12 cellular contexts compared by ENCODE assay signal in the genomic region with DNA sequence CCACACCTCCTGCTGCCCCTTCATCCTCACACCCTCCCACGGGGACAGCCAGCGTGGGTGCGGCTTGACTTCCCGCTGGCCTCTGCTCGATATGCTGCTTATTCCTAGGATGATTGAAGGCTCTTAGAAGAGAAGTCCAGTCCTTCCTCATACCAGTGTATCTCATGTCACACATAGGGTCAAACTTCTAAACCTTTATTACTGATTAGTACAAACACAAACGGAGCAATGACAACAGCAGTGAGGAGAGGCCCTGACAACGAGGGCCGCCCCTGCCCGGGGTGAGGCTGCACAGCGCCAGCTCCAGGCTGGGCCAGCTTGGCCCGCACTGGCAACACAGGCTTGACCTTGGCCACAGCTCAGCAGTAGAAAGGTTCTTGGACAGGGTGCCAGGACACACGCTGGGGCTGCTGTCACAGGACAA. TPM values are rescaled to one million over a fixed set of nuclear protein-coding genes. Genes with fewer than 3 reads are reported as not detected.
DNase-seq lines count a peak whose midpoint lies in the region; ATAC-seq, FAIRE-seq and TF ChIP-seq lines count a peak whose summit lies in the region.
"Had no signal": no experiment of that assay in that cellular context is flagged by ENCODE, and none has a peak within 500 bp of the region (broad histone marks: within the 10 kb centered on the region; RNA-seq: fewer than 3 reads in every experiment).

No MANE protein-coding gene starts in this region.

- peaks cover 50% of the 10 kb centered on the region for H3K4me1 ChIP-seq in CD4-positive, CD25-positive, alpha-beta regulatory T cell (ENCODE audit: control insufficient read depth, insufficient read depth, low read length, poor library complexity, severe bottlenecking)
- H3K4me1 ChIP-seq in BE2C = no peaks in the 10 kb centered on the region; the same call in 1 of the 2 replicates

- CTCF ChIA-PET in T-cell (lab: Charles Lee) = interaction anchor here (0.5 to 1.4 kb wide), 4 partner anchors 9 to 112 kb away, joined by 3 to 6 read pairs (median 4); no protein-coding TSS in a partner anchor

- H3K27ac Mint-ChIP-seq in CD4-positive, CD25-positive, alpha-beta regulatory T cell = peak overlapping the region in 2 of 3 donors; percentile 98 to 100
- H3K27ac Mint-ChIP-seq in T-cell = peak overlapping the region; percentile 97 to 98

- no peak for DNase-seq in CD4-positive, CD25-positive, alpha-beta regulatory T cell
- DNase-seq in T-cell = no peak
- peak; percentile 39 to 43 for DNase-seq in frontal cortex (ENCODE audit: low spot score in 2 of 2)
- peak in 29 of 56 donors; percentile 6 to 66 (median 28) for DNase-seq in nucleus accumbens (lab: John Stamatoyannopoulos, UW)
- DNase-seq in BE2C = no peak
- DNase-seq in retina = no peak
- DNase-seq: activated effector memory CD4-positive, alpha-beta T cell treated with Interleukin-2 at 50 U/mL for 16 hours; uterus had no signal

- H3K4me3 Mint-ChIP-seq in CD4-positive, CD25-positive, alpha-beta regulatory T cell = peak overlapping the region; percentile 86 to 92 (median 90)
- peak overlapping the region in 2 of 3 donors; percentile 86 to 93 for H3K4me3 Mint-ChIP-seq in T-cell

- no peaks in the 10 kb centered on the region for H3K27me3 Mint-ChIP-seq in CD4-positive, CD25-positive, alpha-beta regulatory T cell
- no peaks in the 10 kb centered on the region for H3K27me3 Mint-ChIP-seq in T-cell

- no peak for ATAC-seq in CD4-positive, CD25-positive, alpha-beta regulatory T cell (ENCODE audit: low read depth in 2 of 2)
- ATAC-seq in T-cell (replicated peaks in 1 of 4) (no peak), GM19324 (IDR thresholded peaks at IDR 0.05; ENCODE audit: low FRiP score, unreplicated experiment) (no peak), GM21529 (IDR thresholded peaks at IDR 0.05; ENCODE audit: unreplicated experiment) (no peak)

- POLR2A ChIA-PET in T-cell (lab: Charles Lee) = interaction anchor here in 1 of 2 donors (1.3 kb wide), 1 partner anchor 310 kb away, joined by 3 read pairs; no protein-coding TSS in a partner anchor

- H3K4me3 ChIP-seq in CD4-positive, CD25-positive, alpha-beta regulatory T cell (ENCODE audit: low read depth, low read length) = peak overlapping the region; percentile 74
- no peak overlapping the region for H3K4me3 ChIP-seq in BE2C (ENCODE audit: low read depth, low read length)
- H3K4me3 ChIP-seq: lung, uterus had no signal

- H3K36me3 Mint-ChIP-seq in CD4-positive, CD25-positive, alpha-beta regulatory T cell = peaks cover 14% of the 10 kb centered on the region
- H3K36me3 Mint-ChIP-seq in T-cell = peaks cover 32% of the 10 kb centered on the region

- TF ChIP-seq CTCF in BE2C (IDR thresholded peaks at IDR 0.05; ENCODE audit: low read depth, low read length) = no peak

- H3K4me1 Mint-ChIP-seq in CD4-positive, CD25-positive, alpha-beta regulatory T cell = peaks cover 9 to 49% (median 34%) of the 10 kb centered on the region in 4 donors
- H3K4me1 Mint-ChIP-seq in T-cell = peaks cover 53 to 54% (median 53%) of the 10 kb centered on the region in 3 donors

- H3K27ac ChIP-seq in CD4-positive, CD25-positive, alpha-beta regulatory T cell (ENCODE audit: insufficient read depth, low read length, poor library complexity, severe bottlenecking) = peak overlapping the region; percentile 96
- H3K27ac ChIP-seq: uterus had no signal

- no peak for FAIRE-seq in frontal cortex (lab: Jason Lieb, UNC)

- no peaks in the 10 kb centered on the region for H3K9me3 ChIP-seq in CD4-positive, CD25-positive, alpha-beta regulatory T cell (ENCODE audit: control insufficient read depth in 2 of 2, low read length in 2 of 2)
- H3K9me3 ChIP-seq in BE2C = no peaks in the 10 kb centered on the region
- H3K9me3 ChIP-seq: uterus had no signal

- H3K9me3 Mint-ChIP-seq in CD4-positive, CD25-positive, alpha-beta regulatory T cell = no peaks in the 10 kb centered on the region
- no peaks in the 10 kb centered on the region for H3K9me3 Mint-ChIP-seq in T-cell

- peaks cover 31% of the 10 kb centered on the region for H3K36me3 ChIP-seq in CD4-positive, CD25-positive, alpha-beta regulatory T cell (ENCODE audit: control insufficient read depth, insufficient read depth, low read length)
- H3K36me3 ChIP-seq in BE2C = peaks cover 29% of the 10 kb centered on the region
- H3K36me3 ChIP-seq: uterus had no signal

- H3K27me3 ChIP-seq in CD4-positive, CD25-positive, alpha-beta regulatory T cell (ENCODE audit: control insufficient read depth, insufficient read depth, low read length) = no peaks in the 10 kb centered on the region
- no peaks in the 10 kb centered on the region for H3K27me3 ChIP-seq in BE2C
- H3K27me3 ChIP-seq: uterus had no signal

RNA-seq across cellular contexts. Expression of a gene that starts 3.7 kb away (rescaled TPM):
- total RNA-seq in CD4-positive, CD25-positive, alpha-beta regulatory T cell = 148 TPM
- polyA plus RNA-seq in CD4-positive, CD25-positive, alpha-beta regulatory T cell = 100 to 1,000 TPM; 185 to 263 (median 222) TPM
- 100 to 1,000 TPM; 112 to 201 (median 139) TPM for total RNA-seq in T-cell
- 3.7 TPM for total RNA-seq in frontal cortex
- polyA plus RNA-seq in BE2C (2012; ENCODE audit: insufficient read depth, insufficient read length, low read depth) = 35.4 TPM

RNA-seq across cellular contexts. Expression of a gene that starts 3.9 kb away (rescaled TPM):
- total RNA-seq in CD4-positive, CD25-positive, alpha-beta regulatory T cell = 3.3 TPM
- polyA plus RNA-seq in CD4-positive, CD25-positive, alpha-beta regulatory T cell = 1 to 10 TPM in 2 of 4 donors, under 1 TPM in 2; 0.84 to 1.6 (median 1.1) TPM
- total RNA-seq in T-cell (10 to 100 TPM in 3 of 5 donors, 1 to 10 TPM in 2; 7.9 to 14.5 (median 12.1) TPM), frontal cortex (4.9 TPM)
- 1.6 TPM for polyA plus RNA-seq in BE2C (2012; ENCODE audit: insufficient read depth, insufficient read length, low read depth)

RNA-seq across cellular contexts. Expression of a gene that starts 19.3 kb away (rescaled TPM):
- 0.25 TPM for total RNA-seq in CD4-positive, CD25-positive, alpha-beta regulatory T cell
- polyA plus RNA-seq in CD4-positive, CD25-positive, alpha-beta regulatory T cell = under 1 TPM in 3 of 4 donors, not detected in 1; 0.13 to 0.64 (median 0.18) TPM
- total RNA-seq in T-cell = 1 to 10 TPM in 2 of 5 donors, under 1 TPM in 3; 0.46 to 1.7 (median 0.70) TPM
- under 0.01 TPM for total RNA-seq in frontal cortex
- polyA plus RNA-seq in BE2C (2012; ENCODE audit: insufficient read depth, insufficient read length, low read depth) = not detected
- total RNA-seq: HT1080 had no signal

RNA-seq across cellular contexts. Expression of a gene that starts 29.0 kb away (rescaled TPM):
- 20.2 TPM for total RNA-seq in CD4-positive, CD25-positive, alpha-beta regulatory T cell
- polyA plus RNA-seq in CD4-positive, CD25-positive, alpha-beta regulatory T cell = 1 to 10 TPM; 5.1 to 7.3 (median 6.8) TPM
- total RNA-seq in T-cell (10 to 100 TPM; 11.7 to 34.7 (median 25.4) TPM), frontal cortex (35.5 TPM)
- polyA plus RNA-seq in BE2C (2012; ENCODE audit: insufficient read depth, insufficient read length, low read depth) = 23.0 TPM

RNA-seq across cellular contexts. Expression of a gene that starts 35.4 kb away (rescaled TPM):
- 46.6 TPM for total RNA-seq in CD4-positive, CD25-positive, alpha-beta regulatory T cell
- 10 to 100 TPM; 39.0 to 54.1 (median 47.2) TPM for polyA plus RNA-seq in CD4-positive, CD25-positive, alpha-beta regulatory T cell
- 10 to 100 TPM; 44.5 to 53.1 (median 46.1) TPM for total RNA-seq in T-cell
- 226 TPM for total RNA-seq in frontal cortex
- polyA plus RNA-seq in BE2C (2012; ENCODE audit: insufficient read depth, insufficient read length, low read depth) = 226 TPM

Comparison
In these comparisons a context has a peak if more than half of its experiments do, and no peak if none do; other contexts are left out.
1. DNase-seq: peak in frontal cortex (2 of 2) and nucleus accumbens (29 of 56); none in CD4-positive, CD25-positive, alpha-beta regulatory T cell (0 of 3), T-cell (0 of 34), BE2C (single experiment) and retina (single experiment).
2. RNA of a gene that starts 3.7 kb away (total RNA-seq): 148 TPM in CD4-positive, CD25-positive, alpha-beta regulatory T cell (single experiment) and 112 to 201 TPM in T-cell; 3.7 TPM in frontal cortex (single experiment); every median in the first group is over 10 times any median in the second.